Comparison of ENCODE assay signal across 12 cellular contexts in the genomic region with DNA sequence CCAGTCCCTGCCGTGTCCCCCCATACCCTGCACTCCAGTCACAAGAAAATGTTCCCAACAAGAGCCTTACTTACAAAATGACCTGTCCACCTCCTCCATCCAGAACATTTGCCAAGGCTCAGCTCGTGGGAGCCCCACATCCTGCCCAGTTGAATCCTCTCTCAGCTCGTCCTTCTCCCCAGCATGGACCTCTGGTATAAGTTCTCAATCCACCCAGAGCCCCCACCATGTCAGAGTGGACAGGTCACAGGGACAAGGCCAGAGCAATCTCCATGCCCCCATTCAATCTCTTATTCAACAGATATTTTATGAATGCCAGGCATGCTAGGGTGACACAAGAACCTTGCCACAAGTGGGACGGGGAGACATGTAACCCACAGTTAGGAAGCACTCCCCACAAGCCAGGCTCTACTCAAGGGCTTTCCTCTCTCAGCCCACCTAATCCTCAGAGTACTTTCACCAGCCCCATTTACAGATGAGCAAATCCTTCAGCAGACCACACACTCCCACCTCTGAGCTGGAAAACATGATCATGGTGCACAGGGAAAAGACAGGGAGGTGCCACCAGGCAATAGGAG. TPM values are rescaled to one million over a fixed set of nuclear protein-coding genes. Genes with fewer than 3 reads are reported as not detected.
DNase-seq lines count a peak whose midpoint lies in the region; ATAC-seq and TF ChIP-seq lines count a peak whose summit lies in the region.
"Had no signal": no experiment of that assay in that cellular context is flagged by ENCODE, and none has a peak within 500 bp of the region (broad histone marks: within the 10 kb centered on the region; RNA-seq: fewer than 3 reads in every experiment).

No MANE protein-coding gene starts in this region.

- H3K4me1 Mint-ChIP-seq in T-helper 1 cell treated with Interleukin-12 subunit alpha and Interleukin-12 subunit beta and Interleukin-4 antibody, amounts not matched to agents 30 μg/mL and 1 μg/mL, for 36 hours (ENCODE audit: low read depth) = peaks cover 64% of the 10 kb centered on the region
- H3K4me1 Mint-ChIP-seq in effector memory CD8-positive, alpha-beta T cell (ENCODE audit: low read depth in 2 of 2) = peaks cover 69 to 80% of the 10 kb centered on the region in 2 donors
- peaks cover 84% of the 10 kb centered on the region for H3K4me1 Mint-ChIP-seq in stimulated activated effector memory CD8-positive, alpha-beta T cell treated with anti-CD3 and anti-CD28 coated beads, Interleukin-12 subunit alpha, Interleukin-12 subunit beta, amount 100 ng/mL, for 72 hours

- intact Hi-C loops in OCI-LY7 (cut with micrococcal nuclease; ENCODE audit: unreplicated experiment) = no loop called here

- H3K9me3 Mint-ChIP-seq in T-helper 1 cell treated with Interleukin-12 subunit alpha and Interleukin-12 subunit beta and Interleukin-4 antibody, amounts not matched to agents 30 μg/mL and 1 μg/mL, for 36 hours = no peaks in the 10 kb centered on the region
- no peaks in the 10 kb centered on the region for H3K9me3 Mint-ChIP-seq in effector memory CD8-positive, alpha-beta T cell
- no peaks in the 10 kb centered on the region for H3K9me3 Mint-ChIP-seq in stimulated activated effector memory CD8-positive, alpha-beta T cell treated with anti-CD3 and anti-CD28 coated beads, Interleukin-12 subunit alpha, Interleukin-12 subunit beta, amount 100 ng/mL, for 72 hours

- H3K27ac ChIP-seq in OCI-LY7 (ENCODE audit: low read depth, low read length, poor library complexity, severe bottlenecking) = peak overlapping the region; percentile 76

- POLR2A ChIA-PET in OCI-LY7 (lab: Charles Lee) = interaction anchor here (0.5 kb wide), 1 partner anchor 26 kb away, joined by 3 read pairs; no protein-coding TSS in a partner anchor

- peak overlapping the region; percentile 99 for H3K27ac Mint-ChIP-seq in T-helper 1 cell treated with Interleukin-12 subunit alpha and Interleukin-12 subunit beta and Interleukin-4 antibody, amounts not matched to agents 30 μg/mL and 1 μg/mL, for 36 hours
- H3K27ac Mint-ChIP-seq in effector memory CD8-positive, alpha-beta T cell = peak overlapping the region; percentile 93
- peak overlapping the region; percentile 94 for H3K27ac Mint-ChIP-seq in stimulated activated effector memory CD8-positive, alpha-beta T cell treated with anti-CD3 and anti-CD28 coated beads, Interleukin-12 subunit alpha, Interleukin-12 subunit beta, amount 100 ng/mL, for 72 hours

- no peak overlapping the region for H3K4me3 ChIP-seq in OCI-LY7 (ENCODE audit: low read depth, low read length, poor library complexity, severe bottlenecking)
- no peak overlapping the region for H3K4me3 ChIP-seq in HAP-1

- ATAC-seq in effector memory CD8-positive, alpha-beta T cell (replicated peaks) = no peak
- no peak for ATAC-seq in stimulated activated effector memory CD8-positive, alpha-beta T cell treated with anti-CD3 and anti-CD28 coated beads, Interleukin-12 subunit alpha, Interleukin-12 subunit beta, amount 100 ng/mL, for 72 hours

- peak overlapping the region; percentile 25; the same call in 1 of the 2 replicates for H3K4me2 ChIP-seq in OCI-LY7 (ENCODE audit: low read length)

- no peaks in the 10 kb centered on the region for H3K27me3 Mint-ChIP-seq in T-helper 1 cell treated with Interleukin-12 subunit alpha and Interleukin-12 subunit beta and Interleukin-4 antibody, amounts not matched to agents 30 μg/mL and 1 μg/mL, for 36 hours (ENCODE audit: low read depth)
- H3K27me3 Mint-ChIP-seq in effector memory CD8-positive, alpha-beta T cell = no peaks in the 10 kb centered on the region

- in situ Hi-C loops in HAP-1 (cut with MboI; ENCODE audit: low sequenced_read_pairs) = no loop called here

- peaks cover 4% of the 10 kb centered on the region; the same call in 1 of the 2 replicates for H4K20me1 ChIP-seq in OCI-LY7 (ENCODE audit: insufficient read depth, low read length)

- peak overlapping the region; percentile 87 for H3K4me3 Mint-ChIP-seq in T-helper 1 cell treated with Interleukin-12 subunit alpha and Interleukin-12 subunit beta and Interleukin-4 antibody, amounts not matched to agents 30 μg/mL and 1 μg/mL, for 36 hours
- H3K4me3 Mint-ChIP-seq in effector memory CD8-positive, alpha-beta T cell = peak overlapping the region; percentile 83 to 96
- H3K4me3 Mint-ChIP-seq in stimulated activated effector memory CD8-positive, alpha-beta T cell treated with anti-CD3 and anti-CD28 coated beads, Interleukin-12 subunit alpha, Interleukin-12 subunit beta, amount 100 ng/mL, for 72 hours = peak overlapping the region; percentile 81

- DNase-seq in T-helper 1 cell (no peak), OCI-LY7 (ENCODE audit: low spot score) (no peak), HAP-1 (ENCODE audit: low spot score in 2 of 2) (no peak), NCI-H526 treated with DMSO at 0.1 percent for 48 hours (lab: John Stamatoyannopoulos, UW) (no peak), kidney glomerular epithelial cell (lab: John Stamatoyannopoulos, UW) (no peak)
- no peak for DNase-seq in effector memory CD8-positive, alpha-beta T cell
- no peak for DNase-seq in stimulated activated effector memory CD8-positive, alpha-beta T cell treated with anti-CD3 and anti-CD28 coated beads, Interleukin-12 subunit alpha, Interleukin-12 subunit beta, amount 100 ng/mL, for 72 hours (ENCODE audit: low spot score in 2 of 2)
- DNase-seq: 8988T; NCI-H1105; NCI-H82; stimulated activated CD8-positive, alpha-beta memory T cell treated with anti-CD3 and anti-CD28 coated beads, Interleukin-4, amount 100 ng/mL, for 48 hours had no signal

- H3K27me3 ChIP-seq in HAP-1 (ENCODE audit: low read depth) = no peaks in the 10 kb centered on the region

- no peaks in the 10 kb centered on the region for H3K9me2 ChIP-seq in OCI-LY7 (ENCODE audit: insufficient read depth, low read length)

- H2AFZ ChIP-seq in OCI-LY7 (ENCODE audit: low read length) = no peak overlapping the region

- peaks cover 67% of the 10 kb centered on the region for H3K36me3 Mint-ChIP-seq in T-helper 1 cell treated with Interleukin-12 subunit alpha and Interleukin-12 subunit beta and Interleukin-4 antibody, amounts not matched to agents 30 μg/mL and 1 μg/mL, for 36 hours (ENCODE audit: low read depth)
- H3K36me3 Mint-ChIP-seq in effector memory CD8-positive, alpha-beta T cell (ENCODE audit: insufficient read depth) = peaks cover 82% of the 10 kb centered on the region
- H3K36me3 Mint-ChIP-seq in stimulated activated effector memory CD8-positive, alpha-beta T cell treated with anti-CD3 and anti-CD28 coated beads, Interleukin-12 subunit alpha, Interleukin-12 subunit beta, amount 100 ng/mL, for 72 hours = peaks cover 97% of the 10 kb centered on the region

- H3K36me3 ChIP-seq in OCI-LY7 (ENCODE audit: insufficient read depth, low read length) (peaks cover 93% of the 10 kb centered on the region), HAP-1 (replicated peaks) (peaks cover 74% of the 10 kb centered on the region)

- H3K79me2 ChIP-seq in OCI-LY7 (ENCODE audit: insufficient read depth, low read depth, low read length) = peaks cover 6% of the 10 kb centered on the region; the same call in 1 of the 2 replicates

- no peak for TF ChIP-seq CTCF in OCI-LY7 (conservative IDR thresholded peaks at IDR 0.05; ENCODE audit: low read length)

- H3K4me1 ChIP-seq in OCI-LY7 (ENCODE audit: insufficient read depth, low read length, poor library complexity, severe bottlenecking) = peaks cover 60% of the 10 kb centered on the region
- no peaks in the 10 kb centered on the region for H3K4me1 ChIP-seq in HAP-1

- H3K9me3 ChIP-seq in OCI-LY7 (ENCODE audit: low read length) (no peaks in the 10 kb centered on the region), HAP-1 (no peaks in the 10 kb centered on the region)

- CTCF ChIA-PET in OCI-LY7 (lab: Charles Lee; ENCODE audit: unreplicated experiment) = no interaction called here

- no TSS peak for BruUV-seq in OCI-LY7 (replicated peaks; lab: Mats Ljungman, UMichigan)

RNA-seq across cellular contexts. Expression of gene DEDD2, which starts 15.1 kb away (rescaled TPM):
- 29.6 and 41.9 TPM in 2 replicates for total RNA-seq in OCI-LY7 (2014; rRNA removed; shearing (Covaris generic))
- 15.5 and 18.6 TPM in 2 replicates for total RNA-seq in OCI-LY7 (2022)

RNA-seq across cellular contexts. Expression of gene ZNF526, which starts 17.7 kb away (rescaled TPM):
- 8.4 and 9.0 TPM in 2 replicates for total RNA-seq in OCI-LY7 (2014; rRNA removed; shearing (Covaris generic))
- 12.7 and 14.8 TPM in 2 replicates for total RNA-seq in OCI-LY7 (2022)

RNA-seq across cellular contexts. Expression of gene GSK3A, which starts 40.0 kb away (rescaled TPM):
- total RNA-seq in OCI-LY7 (2014; rRNA removed; shearing (Covaris generic)) = 20.9 and 23.6 TPM in 2 replicates
- total RNA-seq in OCI-LY7 (2022) = 29.2 and 33.7 TPM in 2 replicates

RNA-seq across cellular contexts. Expression of gene ERF, which starts 52.5 kb away (rescaled TPM):
- 22.1 and 26.7 TPM in 2 replicates for total RNA-seq in OCI-LY7 (2014; rRNA removed; shearing (Covaris generic))
- 33.5 and 36.6 TPM in 2 replicates for total RNA-seq in OCI-LY7 (2022)
